Comparison of ENCODE assay signal across 35 cellular contexts in genomic region chr17:15090533-15090932, GRCh38.
DNase-seq lines count a peak whose midpoint lies in the region; ATAC-seq, FAIRE-seq and TF ChIP-seq lines count a peak whose summit lies in the region.
"Had no signal": no experiment of that assay in that cellular context is flagged by ENCODE, and none has a peak within 500 bp of the region (broad histone marks: within the 10 kb centered on the region; RNA-seq: fewer than 3 reads in every experiment).

No MANE protein-coding gene starts in this region.

- H3K9me3 ChIP-seq in HepG2 (ENCODE audit: low read length) (no peaks in the 10 kb centered on the region), right lobe of liver (no peaks in the 10 kb centered on the region), HEK293 (ENCODE audit: control insufficient read depth, insufficient read depth, low read depth, low read length) (no peaks in the 10 kb centered on the region), endodermal cell (ENCODE audit: control insufficient read depth, low read length) (no peaks in the 10 kb centered on the region), aorta (ENCODE audit: control insufficient read depth, low read length) (no peaks in the 10 kb centered on the region)
- H3K9me3 ChIP-seq: A549; BE2C; BLaER1; BLaER1 treated with 17β-estradiol and CSF1 and Interleukin-3, amounts not matched to agents 10 nM and 100 nM; Caco-2 had no signal

- H3K4me3 Mint-ChIP-seq in endodermal cell = no peak overlapping the region
- H3K4me3 Mint-ChIP-seq: B cell; CD14-positive monocyte; CD4-positive, alpha-beta memory T cell; CD4-positive, alpha-beta T cell; CD4-positive, CD25-positive, alpha-beta regulatory T cell; CD8-positive, alpha-beta memory T cell; CD8-positive, alpha-beta T cell had no signal

- DNase-seq in HepG2 (ENCODE audit: low spot score) (no peak), right lobe of liver (no peak), endodermal cell (peak; percentile 6), aorta (no peak)
- DNase-seq: 8988T; ACHN; AML-193; BE2C; C1 segment of cervical spinal cord; Caco-2; Calu3; CD4-positive, alpha-beta memory T cell; CD4-positive, alpha-beta T cell; CD4-positive, CD25-positive, alpha-beta regulatory T cell; CD8-positive, alpha-beta memory T cell; CD8-positive, alpha-beta T cell; COR-L47; DMS 273 treated with DMSO at 0.1 percent for 48 hours; DMS153; DMS53; DMS79; DMS79 treated with DMSO at 0.1 percent for 48 hours; DND-41; EL had no signal

- TF ChIP-seq RAD21 in HepG2 (CRISPR knock-in tag; IDR thresholded peaks at IDR 0.05) = no peak

- H3K4me2 ChIP-seq in HepG2 (ENCODE audit: low read depth, low read length) = no peak overlapping the region
- H3K4me2 ChIP-seq: A549; BLaER1; BLaER1 treated with 17β-estradiol and CSF1 and Interleukin-3, amounts not matched to agents 10 nM and 100 nM had no signal

- H2AFZ ChIP-seq in HepG2 (ENCODE audit: low read length) = no peak overlapping the region

- H3K27ac ChIP-seq in HepG2 (ENCODE audit: extremely low read length, insufficient read depth, low read length) (no peak overlapping the region), right lobe of liver (no peak overlapping the region), HEK293 (ENCODE audit: extremely low read depth, low read depth, low read length) (no peak overlapping the region), endodermal cell (ENCODE audit: low read depth, low read length) (no peak overlapping the region), aorta (ENCODE audit: low read depth in 1 of 2, low read length in 2 of 2) (no peak overlapping the region)
- H3K27ac ChIP-seq: 22Rv1; A549; BLaER1; BLaER1 treated with 17β-estradiol and CSF1 and Interleukin-3, amounts not matched to agents 10 nM and 100 nM; C4-2B had no signal

- CTCF ChIA-PET in HepG2 (lab: Yijun Ruan, JAX; ENCODE audit: low intra/inter-chr PET ratio, low total read pairs) (no interaction called here), HEK293 (lab: Yijun Ruan, JAX) (interaction anchor here (0.7 kb wide), 1 partner anchor 29 kb away, joined by 3 read pairs; no protein-coding TSS in a partner anchor)

- H3K4me3 ChIP-seq in HepG2 (replicated peaks in 1 of 3; ENCODE audit: insufficient read depth in 1 of 3, low read depth in 2 of 3, low read length in 3 of 3) = no peak overlapping the region
- H3K4me3 ChIP-seq in right lobe of liver = no peak overlapping the region
- H3K4me3 ChIP-seq in HEK293 (ENCODE audit: low read depth, low read length) = no peak overlapping the region
- H3K4me3 ChIP-seq in endodermal cell (ENCODE audit: low read length) = no peak overlapping the region
- H3K4me3 ChIP-seq in aorta (ENCODE audit: low read length in 2 of 2) = no peak overlapping the region
- H3K4me3 ChIP-seq: A549; BLaER1; BLaER1 treated with 17β-estradiol and CSF1 and Interleukin-3, amounts not matched to agents 10 nM and 100 nM had no signal

- no peaks in the 10 kb centered on the region for H3K4me1 ChIP-seq in HepG2 (ENCODE audit: insufficient read depth, low read length)
- H3K4me1 ChIP-seq in right lobe of liver = no peaks in the 10 kb centered on the region
- H3K4me1 ChIP-seq in HEK293 (ENCODE audit: control insufficient read depth, insufficient read depth, low read length) = no peaks in the 10 kb centered on the region
- no peaks in the 10 kb centered on the region for H3K4me1 ChIP-seq in endodermal cell (ENCODE audit: control insufficient read depth, insufficient read depth, low read length)
- no peaks in the 10 kb centered on the region for H3K4me1 ChIP-seq in aorta (ENCODE audit: control insufficient read depth in 1 of 2, insufficient read depth in 2 of 2, low read length in 2 of 2)
- H3K4me1 ChIP-seq: A549; BE2C; BLaER1; BLaER1 treated with 17β-estradiol and CSF1 and Interleukin-3, amounts not matched to agents 10 nM and 100 nM; Caco-2 had no signal

- intact Hi-C loops in HepG2 (cut with micrococcal nuclease; ENCODE audit: unreplicated experiment) = no loop called here
- intact Hi-C loops in right lobe of liver (cut with DNase I) = no loop called here
- intact Hi-C loops in aorta (cut with DNase I) = no loop called here

- TF ChIP-seq POLR2A in HepG2 (IDR thresholded peaks at IDR 0.05; ENCODE audit: insufficient read depth in 1 of 2, low read depth in 2 of 2, low read length in 2 of 2) (no peak), right lobe of liver (IDR thresholded peaks at IDR 0.05) (no peak)

- H3K27ac Mint-ChIP-seq in endodermal cell = no peak overlapping the region
- H3K27ac Mint-ChIP-seq: B cell; CD14-positive monocyte; CD4-positive, alpha-beta memory T cell; CD4-positive, alpha-beta T cell; CD4-positive, CD25-positive, alpha-beta regulatory T cell; CD8-positive, alpha-beta memory T cell; CD8-positive, alpha-beta T cell had no signal

- H3K36me3 ChIP-seq in HepG2 (replicated peaks in 1 of 2; ENCODE audit: control insufficient read depth in 1 of 2, insufficient read depth in 2 of 2, low read length in 2 of 2) (no peaks in the 10 kb centered on the region), right lobe of liver (no peaks in the 10 kb centered on the region), HEK293 (ENCODE audit: control insufficient read depth in 2 of 2, insufficient read depth in 1 of 2, low read length in 2 of 2) (no peaks in the 10 kb centered on the region), endodermal cell (ENCODE audit: control insufficient read depth, insufficient read depth, low read length) (no peaks in the 10 kb centered on the region), aorta (ENCODE audit: control insufficient read depth in 1 of 2, insufficient read depth in 2 of 2, low read length in 1 of 2) (no peaks in the 10 kb centered on the region)
- H3K36me3 ChIP-seq: BE2C; BLaER1; BLaER1 treated with 17β-estradiol and CSF1 and Interleukin-3, amounts not matched to agents 10 nM and 100 nM had no signal

- in situ Hi-C loops in HepG2 (cut with HindIII; ENCODE audit: extremely low pct_ligation_motif_present, low pct_unique_long_range_greater_than_20kb) = no loop called here

- POLR2A ChIA-PET in HepG2 (lab: Yijun Ruan, JAX) (no interaction called here), HEK293 (lab: Yijun Ruan, JAX) (no interaction called here)

- no TSS peak for BruUV-seq in HepG2 (replicated peaks; lab: Mats Ljungman, UMichigan)

- FAIRE-seq in HepG2 (lab: Jason Lieb, UNC) = no peak
- FAIRE-seq: A204.1, A549, D721Med had no signal

- peaks cover 9% of the 10 kb centered on the region for H3K4me1 Mint-ChIP-seq in endodermal cell
- H3K4me1 Mint-ChIP-seq: B cell; CD14-positive monocyte; CD4-positive, alpha-beta memory T cell; CD4-positive, CD25-positive, alpha-beta regulatory T cell; CD8-positive, alpha-beta memory T cell had no signal

- H3K27me3 Mint-ChIP-seq in endodermal cell (ENCODE audit: insufficient read depth) = no peaks in the 10 kb centered on the region

- no peaks in the 10 kb centered on the region for H3K36me3 Mint-ChIP-seq in endodermal cell (ENCODE audit: low read depth)
- H3K36me3 Mint-ChIP-seq: CD14-positive monocyte; CD4-positive, alpha-beta memory T cell; CD4-positive, CD25-positive, alpha-beta regulatory T cell; CD8-positive, alpha-beta memory T cell; CD8-positive, alpha-beta T cell had no signal

- no peaks in the 10 kb centered on the region for H3K79me2 ChIP-seq in HepG2 (ENCODE audit: insufficient read depth, low read length)

- no peaks in the 10 kb centered on the region for H3K9me3 Mint-ChIP-seq in endodermal cell
- H3K9me3 Mint-ChIP-seq: CD4-positive, CD25-positive, alpha-beta regulatory T cell; CD8-positive, alpha-beta T cell had no signal

- TF ChIP-seq CTCF in HepG2 (CRISPR knock-in tag; IDR thresholded peaks at IDR 0.05) (no peak), right lobe of liver (IDR thresholded peaks at IDR 0.05) (no peak), HEK293 (tag by site-specific recombination; IDR thresholded peaks at IDR 0.05) (no peak), endodermal cell (conservative IDR thresholded peaks at IDR 0.05) (no peak)

- no peak for ATAC-seq in HepG2
- no peak for ATAC-seq in right lobe of liver
- ATAC-seq in aorta (ENCODE audit: low FRiP score) = no peak
- ATAC-seq in HG03159 (IDR thresholded peaks at IDR 0.05; ENCODE audit: unreplicated experiment) = no peak
- ATAC-seq: A549; CD8-positive, alpha-beta T cell had no signal

- 57% methylated on average over 8 of the region's 8 CpGs for WGBS in HepG2 (ENCODE audit: low lambda C conversion rate)
- 61% methylated on average over 8 of the region's 8 CpGs for WGBS in right lobe of liver (ENCODE audit: insufficient coverage, low coverage, low lambda C conversion rate, missing lambda C conversion rate)
- WGBS in endodermal cell (ENCODE audit: insufficient coverage in 1 of 2, insufficient read length in 1 of 2), 2 experiments = 88 to 93% methylated on average over 4 to 7 of the region's 8 CpGs
- 86 to 87% methylated on average over 8 of the region's 8 CpGs for WGBS in aorta, 2 donors

- H3K9ac ChIP-seq in HepG2 (ENCODE audit: insufficient read depth, low read depth, low read length) (no peak overlapping the region), endodermal cell (ENCODE audit: extremely low read depth, low read length, poor library complexity, severe bottlenecking) (no peak overlapping the region)
- H3K9ac ChIP-seq: BLaER1; BLaER1 treated with 17β-estradiol and CSF1 and Interleukin-3, amounts not matched to agents 10 nM and 100 nM had no signal

- TF ChIP-seq EP300 in HepG2 (IDR thresholded peaks at IDR 0.05; ENCODE audit: low read depth in 2 of 2, low read length in 2 of 2) = no peak
- TF ChIP-seq EP300 in HepG2 (CRISPR knock-in tag; IDR thresholded peaks at IDR 0.05; ENCODE audit: borderline replicate concordance) = no peak

- H3K27me3 ChIP-seq in HepG2 (ENCODE audit: control insufficient read depth in 1 of 2, insufficient read depth in 2 of 2, low read length in 2 of 2) (no peaks in the 10 kb centered on the region; a peak in 1 of 5 replicates), right lobe of liver (no peaks in the 10 kb centered on the region), endodermal cell (ENCODE audit: control insufficient read depth, insufficient read depth, low read length, poor library complexity, severe bottlenecking) (no peaks in the 10 kb centered on the region), aorta (ENCODE audit: control insufficient read depth in 1 of 2, insufficient read depth in 2 of 2, low read length in 1 of 2) (no peaks in the 10 kb centered on the region)
- H3K27me3 ChIP-seq: BE2C; BLaER1; BLaER1 treated with 17β-estradiol and CSF1 and Interleukin-3, amounts not matched to agents 10 nM and 100 nM had no signal

- H4K20me1 ChIP-seq in HepG2 (ENCODE audit: insufficient read depth, low read length) = no peaks in the 10 kb centered on the region
- H4K20me1 ChIP-seq: BLaER1; BLaER1 treated with 17β-estradiol and CSF1 and Interleukin-3, amounts not matched to agents 10 nM and 100 nM had no signal

TF ChIP-seq in HepG2, 621 proteins besides CTCF, POLR2A, EP300 and RAD21 (continues in another document):
- TF ChIP-seq CREB1 (IDR thresholded peaks at IDR 0.05) (peak; percentile 78), CREB1 (CRISPR knock-in tag; IDR thresholded peaks at IDR 0.05) (no peak), ZNF431 (CRISPR knock-in tag; IDR thresholded peaks at IDR 0.05; ENCODE audit: borderline replicate concordance, low read depth) (no peak)

TF ChIP-seq in HEK293, 187 proteins besides CTCF, POLR2A, EP300 and RAD21 (continues in another document):
- TF ChIP-seq KLF1 (tag by site-specific recombination; IDR thresholded peaks at IDR 0.05) = no peak

Comparison
In these comparisons a context has a peak if more than half of its experiments do, and no peak if none do; other contexts are left out.
1. Of the 63 proteins assayed by ChIP-seq in both HepG2 and HEK293: peak only in HepG2: none; only in HEK293: ZNF513; in both: none; in neither: 62.